ENCODE assay signal across 8 cellular contexts in genomic region chr6:30877419-30878262, GRCh38. TPM values are rescaled to one million over a fixed set of nuclear protein-coding genes. Genes with fewer than 3 reads are reported as not detected.
DNase-seq lines count a peak whose midpoint lies in the region; ATAC-seq and TF ChIP-seq lines count a peak whose summit lies in the region.

No MANE protein-coding gene starts in this region.

- H3K27me3 ChIP-seq in ACC112 (ENCODE audit: insufficient read depth, low read length) (no peaks in the 10 kb centered on the region), mammary epithelial cell (ENCODE audit: insufficient read depth, low read length) (no peaks in the 10 kb centered on the region)

- CTCF ChIA-PET in mammary epithelial cell (lab: Charles Lee; ENCODE audit: low non-redundant PET): interaction anchor here (0.6 to 1.6 kb wide), 3 partner anchors 49 to 489 kb away, joined by 3 to 17 read pairs (median 4); no protein-coding TSS in a partner anchor

- H3K79me2 ChIP-seq in ACC112 (ENCODE audit: control insufficient read depth, insufficient read depth, low read length, unreplicated experiment) (no peaks in the 10 kb centered on the region), mammary epithelial cell (ENCODE audit: insufficient read depth, low read length) (no peaks in the 10 kb centered on the region)

- BruUV-seq in mammary epithelial cell (replicated peaks; lab: Mats Ljungman, UMichigan): no TSS peak

- no peaks in the 10 kb centered on the region for H4K20me1 ChIP-seq in mammary epithelial cell (ENCODE audit: insufficient read depth, low read length)

- peak overlapping the region; percentile 68 for H3K4me3 ChIP-seq in ACC112 (ENCODE audit: low read depth, low read length)
- H3K4me3 ChIP-seq in WI38 (ENCODE audit: low read depth, low read length): peak overlapping the region; percentile 24
- H3K4me3 ChIP-seq in mammary epithelial cell (replicated peaks in 1 of 3; ENCODE audit: insufficient read depth in 1 of 3, low read depth in 2 of 3, low read length in 3 of 3): peak overlapping the region in 2 of 3 experiments; percentile 13 to 20

- peak overlapping the region; percentile 74 for H2AFZ ChIP-seq in ACC112 (ENCODE audit: low read length, unreplicated experiment)
- peak overlapping the region; percentile 63 for H2AFZ ChIP-seq in mammary epithelial cell (ENCODE audit: low read depth, low read length)

- H3K9ac ChIP-seq in mammary epithelial cell (ENCODE audit: insufficient read depth, low read length): peak overlapping the region; percentile 60

- no peaks in the 10 kb centered on the region for H3K9me3 ChIP-seq in mammary epithelial cell (replicated peaks; ENCODE audit: insufficient read depth, low read length)

- DNase-seq in NCI-H2171 (lab: John Stamatoyannopoulos, UW): peak; percentile 53
- peak; percentile 80 for DNase-seq in mammary epithelial cell
- DNase-seq in inferior parietal cortex (ENCODE audit: extremely low spot score): peak; percentile 94
- peak; percentile 78 for DNase-seq in smooth muscle cell of the brain vasculature (ENCODE audit: low read depth, low spot score)

- dilution Hi-C loops in mammary epithelial cell (cut with HindIII; ENCODE audit: low sequenced_read_pairs): no loop called here

- peak; percentile 62 for ATAC-seq in GM19438 (IDR thresholded peaks at IDR 0.05; ENCODE audit: low read depth, unreplicated experiment)
- ATAC-seq in GM21360 (IDR thresholded peaks at IDR 0.05; ENCODE audit: unreplicated experiment): no peak

- intact Hi-C loops in mammary epithelial cell (cut with micrococcal nuclease): loop anchor here (1.0 to 10.0 kb wide), 7 partner anchors 37 to 395 kb away; partner anchors contain the start of genes GNL1, IER3, PRR3 and VARS2

- H3K36me3 ChIP-seq in ACC112 (ENCODE audit: insufficient read depth, low read length): no peaks in the 10 kb centered on the region
- H3K36me3 ChIP-seq in mammary epithelial cell (ENCODE audit: insufficient read depth, low read length): no peaks in the 10 kb centered on the region

- H3K27ac ChIP-seq in ACC112 (ENCODE audit: low read depth, low read length) (peak overlapping the region; percentile 77), mammary epithelial cell (ENCODE audit: insufficient read depth, low read depth, low read length) (peak overlapping the region; percentile 63)

- WGBS in mammary epithelial cell (ENCODE audit: low coverage, missing lambda C conversion rate): 10% methylated on average over 15 of the region's 15 CpGs

- H3K4me1 ChIP-seq in ACC112 (ENCODE audit: control insufficient read depth, insufficient read depth, low read length, unreplicated experiment): peaks cover 24% of the 10 kb centered on the region
- peaks cover 36% of the 10 kb centered on the region for H3K4me1 ChIP-seq in mammary epithelial cell (ENCODE audit: insufficient read depth, low read length)

- in situ Hi-C loops in mammary epithelial cell (cut with MboI; ENCODE audit: low sequenced_read_pairs in 2 of 2): loop anchor here (5.0 kb wide), 2 partner anchors 50 to 140 kb away; no protein-coding TSS in a partner anchor

- TF ChIP-seq CTCF in WI38 (IDR thresholded peaks at IDR 0.05; ENCODE audit: low read depth, low read length): peak; percentile 78
- TF ChIP-seq CTCF in mammary epithelial cell (conservative IDR thresholded peaks at IDR 0.05 in 1 of 2, IDR thresholded peaks at IDR 0.05 in 1 of 2; ENCODE audit: extremely low read depth in 1 of 2, insufficient read depth in 1 of 2, low read depth in 1 of 2, low read length in 2 of 2): peak; percentile 92 to 96

- H3K4me2 ChIP-seq in mammary epithelial cell (ENCODE audit: insufficient read depth, low read depth, low read length): peak overlapping the region; percentile 80

RNA-seq across cellular contexts. Expression of gene DDR1, which starts 6.7 kb away (rescaled TPM):
- 100 to 1,000 TPM; 192 to 315 TPM for total RNA-seq in mammary epithelial cell
- 130 TPM for polyA plus RNA-seq in mammary epithelial cell
- 239 TPM for polyA minus RNA-seq in mammary epithelial cell

RNA-seq across cellular contexts. Expression of gene GTF2H4, which starts 30.4 kb away (rescaled TPM):
- 10 to 100 TPM; 17.0 to 41.1 TPM for total RNA-seq in mammary epithelial cell
- polyA plus RNA-seq in mammary epithelial cell: 28.8 TPM
- polyA minus RNA-seq in mammary epithelial cell: 22.1 TPM

RNA-seq across cellular contexts. Expression of gene VARS2, which starts 36.4 kb away (rescaled TPM):
- total RNA-seq in mammary epithelial cell: 10 to 100 TPM; 17.7 to 25.7 TPM
- polyA plus RNA-seq in mammary epithelial cell: 23.6 TPM
- 24.7 TPM for polyA minus RNA-seq in mammary epithelial cell

RNA-seq across cellular contexts. Expression of gene SFTA2, which starts 54.3 kb away (rescaled TPM):
- not detected for total RNA-seq in mammary epithelial cell
- polyA plus RNA-seq in mammary epithelial cell: not detected
- polyA minus RNA-seq in mammary epithelial cell: not detected

Comparison
In these comparisons a context has a peak if more than half of its experiments do, and no peak if none do; other contexts are left out.
1. H3K4me3 ChIP-seq: peak in every context shown above with its lines; median percentile 68 in ACC112; 24 in WI38; 16 in mammary epithelial cell.